8 cellular contexts compared by ENCODE assay signal in the genomic region with DNA sequence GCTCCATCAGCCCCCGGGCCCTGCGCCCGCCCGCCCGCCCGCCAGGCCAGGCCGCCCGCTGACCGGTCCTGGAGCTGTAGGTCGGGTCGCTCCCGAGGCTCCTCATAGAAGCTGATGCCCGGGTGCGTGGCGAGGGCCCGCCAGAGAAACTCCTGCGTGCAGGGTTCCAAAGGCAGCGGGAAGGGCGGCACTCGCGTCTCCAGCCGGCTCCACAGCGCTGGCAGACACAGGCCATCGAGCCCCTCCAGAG. TPM values are rescaled to one million over a fixed set of nuclear protein-coding genes. Genes with fewer than 3 reads are reported as not detected.
DNase-seq lines count a peak whose midpoint lies in the region; ATAC-seq, FAIRE-seq and TF ChIP-seq lines count a peak whose summit lies in the region.

No MANE protein-coding gene starts in this region.

- DNase-seq in ascending aorta (ENCODE audit: low spot score in 2 of 2) (no peak), left lung (no peak), transverse colon (no peak), cerebellum (ENCODE audit: low spot score) (no peak), frontal cortex (ENCODE audit: low spot score in 2 of 2) (no peak)

- peak overlapping the region; percentile 85 to 97 for H3K4me3 ChIP-seq in ascending aorta
- H3K4me3 ChIP-seq in left lung, result peak overlapping the region; percentile 68 to 83
- peak overlapping the region; percentile 70 to 85 (median 78) for H3K4me3 ChIP-seq in transverse colon

- WGBS in transverse colon (ENCODE audit: low coverage in 1 of 2), 2 donors, result no CpG with 5 or more reads among the region's 24 CpGs

- H3K36me3 ChIP-seq in ascending aorta (peaks cover 7 to 8% of the 10 kb centered on the region in 2 donors), left lung (peaks cover 0 to 12% of the 10 kb centered on the region in 2 donors), transverse colon (peaks cover 0 to 7% (median 3%) of the 10 kb centered on the region in 4 donors)

- peaks cover 0 to 21% of the 10 kb centered on the region in 2 donors for H3K4me1 ChIP-seq in ascending aorta
- peaks cover 17 to 36% of the 10 kb centered on the region in 2 donors for H3K4me1 ChIP-seq in left lung
- H3K4me1 ChIP-seq in transverse colon, result peaks cover 25 to 38% (median 26%) of the 10 kb centered on the region in 4 donors

- H3K27me3 ChIP-seq in ascending aorta (no peaks in the 10 kb centered on the region), left lung (no peaks in the 10 kb centered on the region), transverse colon (no peaks in the 10 kb centered on the region)

- H3K27ac ChIP-seq in ascending aorta (peak overlapping the region; percentile 76 to 79), left lung (peak overlapping the region; percentile 23 to 95), transverse colon (peak overlapping the region; percentile 81 to 91 (median 88))

- in situ Hi-C loops in transverse colon (cut with MboI; ENCODE audit: low pct_ligation_motif_present in 1 of 4, low pct_unique_long_range_greater_than_20kb in 1 of 4, low sequenced_read_pairs in 3 of 4), result no loop called here

- no peak for TF ChIP-seq CTCF in ascending aorta (IDR thresholded peaks at IDR 0.05)
- no peak for TF ChIP-seq CTCF in left lung (IDR thresholded peaks at IDR 0.05)
- no peak for TF ChIP-seq CTCF in transverse colon (IDR thresholded peaks at IDR 0.05)

- ATAC-seq in GM19395 (IDR thresholded peaks at IDR 0.05; ENCODE audit: unreplicated experiment), result peak; percentile 35
- peak; percentile 12 for ATAC-seq in HG03139 (IDR thresholded peaks at IDR 0.05; ENCODE audit: unreplicated experiment)
- ATAC-seq in left lung, result peak; percentile 71
- no peak for ATAC-seq in GM18502 (IDR thresholded peaks at IDR 0.05; ENCODE audit: poor library complexity, unreplicated experiment)

- no peak for TF ChIP-seq POLR2A in transverse colon (IDR thresholded peaks at IDR 0.05)

- no peaks in the 10 kb centered on the region for H3K9me3 ChIP-seq in ascending aorta
- no peaks in the 10 kb centered on the region for H3K9me3 ChIP-seq in left lung
- H3K9me3 ChIP-seq in transverse colon, result no peaks in the 10 kb centered on the region

- intact Hi-C loops in ascending aorta (cut with DNase I), result no loop called here
- intact Hi-C loops in left lung (cut with DNase I), result no loop called here
- intact Hi-C loops in transverse colon (cut with DNase I; ENCODE audit: low total_unique reads), result no loop called here

- FAIRE-seq in frontal cortex (lab: Jason Lieb, UNC), result no peak

- TF ChIP-seq EP300 in transverse colon (IDR thresholded peaks at IDR 0.05; ENCODE audit: low read depth), result no peak

RNA-seq across cellular contexts. Expression of a gene that starts 0.2 kb away (rescaled TPM):
- total RNA-seq in ascending aorta (40.6 TPM), left lung (10 to 100 TPM; 61.5 to 63.4 TPM), transverse colon (100 to 1,000 TPM in 1 of 4 donors, 10 to 100 TPM in 3; 49.6 to 129 (median 60.1) TPM), cerebellum (56.7 TPM), frontal cortex (77.9 TPM)

RNA-seq across cellular contexts. Expression of a gene that starts 0.4 kb away (rescaled TPM):
- total RNA-seq in ascending aorta (6.6 TPM), left lung (10 to 100 TPM; 23.4 to 29.2 TPM), transverse colon (100 to 1,000 TPM in 1 of 4 donors, 10 to 100 TPM in 3; 29.9 to 276 (median 47.0) TPM), cerebellum (26.7 TPM), frontal cortex (17.9 TPM)
